8 cellular contexts compared by ENCODE assay signal in genomic region chr22:22111267-22111751, GRCh38.
DNase-seq lines count a peak whose midpoint lies in the region; ATAC-seq and TF ChIP-seq lines count a peak whose summit lies in the region.

No MANE protein-coding gene starts in this region.

- H3K79me2 ChIP-seq in Karpas-422 (ENCODE audit: low read length): no peaks in the 10 kb centered on the region
- no peaks in the 10 kb centered on the region for H3K79me2 ChIP-seq in fibroblast of lung (ENCODE audit: control insufficient read depth, insufficient read depth, low read length)

- H3K9me3 ChIP-seq in Karpas-422 (ENCODE audit: low read length): no peaks in the 10 kb centered on the region
- H3K9me3 ChIP-seq in fibroblast of lung (ENCODE audit: control insufficient read depth, insufficient read depth, low read depth, low read length): no peaks in the 10 kb centered on the region
- no peaks in the 10 kb centered on the region for H3K9me3 ChIP-seq in upper lobe of right lung

- intact Hi-C loops in upper lobe of right lung (cut with DNase I): no loop called here

- peak overlapping the region; percentile 89 for H3K27ac ChIP-seq in Karpas-422 (ENCODE audit: low read length)
- H3K27ac ChIP-seq in fibroblast of lung (ENCODE audit: insufficient read depth, low read length): peak overlapping the region; percentile 16
- H3K27ac ChIP-seq in upper lobe of right lung: no peak overlapping the region

- H3K9ac ChIP-seq in Karpas-422 (ENCODE audit: low read length): peak overlapping the region; percentile 65
- H3K9ac ChIP-seq in fibroblast of lung (ENCODE audit: insufficient read depth, low read length): no peak overlapping the region

- TF ChIP-seq CTCF in fibroblast of lung (conservative IDR thresholded peaks at IDR 0.05 in 1 of 2, IDR thresholded peaks at IDR 0.05 in 1 of 2; ENCODE audit: low read depth in 1 of 2, low read length in 2 of 2) (no peak), upper lobe of right lung (IDR thresholded peaks at IDR 0.05) (no peak)

- peak; percentile 60 for ATAC-seq in GM18498 (IDR thresholded peaks at IDR 0.05; ENCODE audit: unreplicated experiment)
- peak; percentile 52 for ATAC-seq in GM21737 (IDR thresholded peaks at IDR 0.05; ENCODE audit: unreplicated experiment)
- ATAC-seq in upper lobe of right lung: peak; percentile 19

- H4K20me1 ChIP-seq in Karpas-422 (ENCODE audit: insufficient read depth, low read depth, low read length): no peaks in the 10 kb centered on the region
- H4K20me1 ChIP-seq in fibroblast of lung (ENCODE audit: control insufficient read depth, extremely low read depth, insufficient read depth, low read length): no peaks in the 10 kb centered on the region

- H2AFZ ChIP-seq in Karpas-422 (ENCODE audit: low read length) (no peak overlapping the region), fibroblast of lung (ENCODE audit: low read length) (no peak overlapping the region)

- no peaks in the 10 kb centered on the region for H3K9me2 ChIP-seq in Karpas-422 (replicated peaks; ENCODE audit: insufficient read depth, low read length)

- peak overlapping the region; percentile 70 for H3K4me2 ChIP-seq in Karpas-422 (ENCODE audit: low read depth, low read length, poor library complexity, severe bottlenecking)
- H3K4me2 ChIP-seq in fibroblast of lung (ENCODE audit: extremely low read depth, insufficient read depth, low read length): no peak overlapping the region

- no peaks in the 10 kb centered on the region for H3K36me3 ChIP-seq in Karpas-422 (ENCODE audit: insufficient read depth, low read length)
- H3K36me3 ChIP-seq in fibroblast of lung (ENCODE audit: control insufficient read depth, insufficient read depth, low read length): no peaks in the 10 kb centered on the region
- no peaks in the 10 kb centered on the region for H3K36me3 ChIP-seq in upper lobe of right lung

- DNase-seq in Karpas-422 (peak; percentile 70), fibroblast of lung (ENCODE audit: low read depth in 2 of 2) (peak; percentile 42 to 90), upper lobe of right lung (no peak), NCI-H146 (lab: John Stamatoyannopoulos, UW) (no peak), SK-N-DZ (ENCODE audit: low spot score) (no peak), NCI-H748 treated with DMSO at 0.1 percent for 48 hours (lab: John Stamatoyannopoulos, UW) (no peak)

- no peaks in the 10 kb centered on the region for H3K27me3 ChIP-seq in Karpas-422 (ENCODE audit: low read length)
- H3K27me3 ChIP-seq in fibroblast of lung (ENCODE audit: control insufficient read depth, insufficient read depth, low read length): no peaks in the 10 kb centered on the region
- H3K27me3 ChIP-seq in upper lobe of right lung: no peaks in the 10 kb centered on the region

- H3K4me3 ChIP-seq in Karpas-422 (ENCODE audit: low read length): peak overlapping the region; percentile 53
- H3K4me3 ChIP-seq in fibroblast of lung (replicated peaks in 1 of 4; ENCODE audit: control extremely low read depth in 1 of 4, insufficient read depth in 1 of 4, low read depth in 3 of 4, low read length in 4 of 4): no peak overlapping the region
- H3K4me3 ChIP-seq in upper lobe of right lung: no peak overlapping the region

- H3K4me1 ChIP-seq in Karpas-422 (ENCODE audit: low read length) (peaks cover 45% of the 10 kb centered on the region), fibroblast of lung (ENCODE audit: control insufficient read depth, extremely low read depth, insufficient read depth, low read length) (no peaks in the 10 kb centered on the region), upper lobe of right lung (no peaks in the 10 kb centered on the region)

Comparison
In these comparisons a context has a peak if more than half of its experiments do, and no peak if none do; other contexts are left out.
1. DNase-seq: peak in Karpas-422 (single experiment) and fibroblast of lung (2 of 2); none in upper lobe of right lung (single experiment), NCI-H146 (single experiment), SK-N-DZ (single experiment) and NCI-H748 treated with DMSO at 0.1 percent for 48 hours (single experiment).
2. Peak in every context shown above with its lines, with median percentiles within 50 percentile points of each other: ATAC-seq.